8 cellular contexts compared by ENCODE assay signal in the genomic region with DNA sequence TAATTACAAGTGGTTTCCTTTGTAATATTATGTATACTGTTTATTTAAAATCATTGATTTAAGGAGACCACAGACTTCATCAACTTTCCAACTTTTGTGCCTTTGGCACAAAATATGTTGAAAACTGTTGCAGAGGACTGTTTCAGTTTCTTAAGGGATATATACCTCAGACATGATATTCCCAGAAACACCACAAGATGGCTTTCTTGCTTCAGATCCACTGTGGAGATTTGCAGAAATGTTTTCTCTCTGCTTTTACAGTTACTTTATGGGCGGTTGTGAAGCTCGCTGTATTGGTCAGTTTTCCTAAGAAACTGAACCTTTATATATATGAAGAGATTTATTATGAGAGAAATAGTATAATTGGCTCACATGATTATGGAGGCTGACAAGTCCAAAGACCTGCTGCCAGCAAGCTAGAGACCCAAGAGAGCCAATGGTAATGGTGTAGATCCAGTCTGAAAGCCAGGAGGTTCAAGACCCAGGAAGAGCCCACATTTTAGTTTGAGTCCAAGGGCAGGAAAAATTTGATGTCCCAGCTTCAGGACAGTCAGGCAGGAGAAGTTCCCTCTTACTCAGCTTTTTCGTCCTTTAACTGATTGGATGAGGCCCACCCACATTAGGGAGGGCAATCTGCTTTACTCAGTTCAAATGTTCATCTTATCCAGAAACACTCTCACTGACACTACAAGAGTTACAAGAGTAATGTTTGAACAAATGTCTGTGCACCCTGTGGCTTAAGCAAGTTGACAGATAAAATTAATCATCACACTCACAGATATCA. TPM values are rescaled to one million over a fixed set of nuclear protein-coding genes. Genes with fewer than 3 reads are reported as not detected.
DNase-seq lines count a peak whose midpoint lies in the region; ATAC-seq, FAIRE-seq and TF ChIP-seq lines count a peak whose summit lies in the region.

No MANE protein-coding gene starts in this region.

- H3K27me3 Mint-ChIP-seq in activated CD4-positive, alpha-beta memory T cell treated with anti-CD3 and anti-CD28 coated beads, Interleukin-2, amount 10 ng/mL, durations not matched to agents 7 days and 5 days: no peaks in the 10 kb centered on the region

- POLR2A ChIA-PET in activated CD4-positive, alpha-beta memory T cell treated with anti-CD3 and anti-CD28 coated beads, Interleukin-2, amount 10 ng/mL, durations not matched to agents 7 days and 5 days (lab: Charles Lee): no interaction called here

- H3K4me3 Mint-ChIP-seq in activated CD4-positive, alpha-beta memory T cell treated with anti-CD3 and anti-CD28 coated beads, Interleukin-2, amount 10 ng/mL, durations not matched to agents 7 days and 5 days: no peak overlapping the region

- H3K9me3 Mint-ChIP-seq in activated CD4-positive, alpha-beta memory T cell treated with anti-CD3 and anti-CD28 coated beads, Interleukin-2, amount 10 ng/mL, durations not matched to agents 7 days and 5 days: no peaks in the 10 kb centered on the region

- no peaks in the 10 kb centered on the region for H3K27me3 ChIP-seq in ovary

- CTCF ChIA-PET in activated CD4-positive, alpha-beta memory T cell treated with anti-CD3 and anti-CD28 coated beads, Interleukin-2, amount 10 ng/mL, durations not matched to agents 7 days and 5 days (lab: Charles Lee): interaction anchor here (0.7 kb wide), 1 partner anchor 96 kb away, joined by 3 read pairs; no protein-coding TSS in a partner anchor

- H3K27ac Mint-ChIP-seq in activated CD4-positive, alpha-beta memory T cell treated with anti-CD3 and anti-CD28 coated beads, Interleukin-2, amount 10 ng/mL, durations not matched to agents 7 days and 5 days: no peak overlapping the region

- no peak for TF ChIP-seq EP300 in ovary (IDR thresholded peaks at IDR 0.05)

- H3K27ac ChIP-seq in ovary: no peak overlapping the region

- TF ChIP-seq POLR2A in ovary (IDR thresholded peaks at IDR 0.05): no peak

- H3K4me1 Mint-ChIP-seq in activated CD4-positive, alpha-beta memory T cell treated with anti-CD3 and anti-CD28 coated beads, Interleukin-2, amount 10 ng/mL, durations not matched to agents 7 days and 5 days: no peaks in the 10 kb centered on the region

- H3K36me3 Mint-ChIP-seq in activated CD4-positive, alpha-beta memory T cell treated with anti-CD3 and anti-CD28 coated beads, Interleukin-2, amount 10 ng/mL, durations not matched to agents 7 days and 5 days (ENCODE audit: low read depth): no peaks in the 10 kb centered on the region

- no peaks in the 10 kb centered on the region for H3K4me1 ChIP-seq in ovary (ENCODE audit: insufficient read depth)

- peak; percentile 72 for FAIRE-seq in G401.6 (lab: Jason Lieb, UNC)
- peak; percentile 27 for FAIRE-seq in RCC 7860 (lab: Jason Lieb, UNC)

- ATAC-seq in HG02885 (IDR thresholded peaks at IDR 0.05; ENCODE audit: poor library complexity, unreplicated experiment): peak; percentile 69
- ATAC-seq in HG03460 (IDR thresholded peaks at IDR 0.05; ENCODE audit: unreplicated experiment): no peak
- ATAC-seq in HG02571 (IDR thresholded peaks at IDR 0.05; ENCODE audit: unreplicated experiment): no peak

- no peak overlapping the region for H3K4me3 ChIP-seq in ovary

- peak; percentile 29 to 63 (median 56) for TF ChIP-seq CTCF in ovary (IDR thresholded peaks at IDR 0.05)

- no peaks in the 10 kb centered on the region for H3K36me3 ChIP-seq in ovary

- DNase-seq in RCC 7860 (ENCODE audit: low spot score) (no peak), fibroblast of gingiva (ENCODE audit: low read depth) (peak; percentile 67), ovary (no peak)
- no peak for DNase-seq in activated CD4-positive, alpha-beta memory T cell treated with anti-CD3 and anti-CD28 coated beads, Interleukin-2, amount 10 ng/mL, durations not matched to agents 7 days and 5 days

- intact Hi-C loops in ovary (cut with DNase I): loop anchor here in 3 of 4 donors (2.0 to 10.0 kb wide), 3 partner anchors 94 to 97 kb away; a partner anchor contains a TSS

- 45 to 53% (median 47%) methylated on average over 3 of the region's 3 CpGs for WGBS in ovary, 3 donors

- H3K9me3 ChIP-seq in ovary: no peaks in the 10 kb centered on the region

RNA-seq across cellular contexts. Expression of a gene that starts 12.8 kb away (rescaled TPM):
- total RNA-seq in ovary: 10 to 100 TPM in 6 of 7 donors, 1 to 10 TPM in 1; 9.9 to 19.6 (median 14.9) TPM
- polyA plus RNA-seq in ovary: 10 to 100 TPM in 1 of 2 donors, 1 to 10 TPM in 1; 7.5 to 17.0 TPM
- total RNA-seq in activated CD4-positive, alpha-beta memory T cell treated with anti-CD3 and anti-CD28 coated beads, Interleukin-2, amount 10 ng/mL, durations not matched to agents 7 days and 5 days: under 1 TPM; 0.10 to 0.13 TPM

Comparison
In these comparisons a context has a peak if more than half of its experiments do, and no peak if none do; other contexts are left out.
1. RNA of a gene that starts 12.8 kb away (total RNA-seq): 9.9 to 19.6 TPM in ovary; 0.10 to 0.13 TPM in activated CD4-positive, alpha-beta memory T cell treated with anti-CD3 and anti-CD28 coated beads, Interleukin-2, amount 10 ng/mL, durations not matched to agents 7 days and 5 days; every median in the first group is over 4 times any median in the second.